15 cellular contexts compared by ENCODE assay signal in genomic region chr17:82600731-82601446, GRCh38. TPM values are rescaled to one million over a fixed set of nuclear protein-coding genes. Genes with fewer than 3 reads are reported as not detected.
DNase-seq lines count a peak whose midpoint lies in the region; ATAC-seq, FAIRE-seq and TF ChIP-seq lines count a peak whose summit lies in the region.
"Had no signal": no experiment of that assay in that cellular context is flagged by ENCODE, and none has a peak within 500 bp of the region (broad histone marks: within the 10 kb centered on the region; RNA-seq: fewer than 3 reads in every experiment).

No MANE protein-coding gene starts in this region.

- no peak for DNase-seq in astrocyte (ENCODE audit: low read depth)
- peak in 1 of 5 donors; percentile 39 for DNase-seq in heart left ventricle
- peak; percentile 55 for DNase-seq in myocyte (ENCODE audit: low read depth)
- no peak for DNase-seq in stimulated activated CD4-positive, alpha-beta T cell treated with anti-CD3 and anti-CD28 coated beads, Interleukin-4, amount 100 ng/mL, for 24 hours
- no peak for DNase-seq in stimulated activated CD4-positive, alpha-beta T cell treated with anti-CD3 and anti-CD28 coated beads, Interleukin-15, amount 100 ng/mL, for 24 hours
- no peak for DNase-seq in Karpas-422
- DNase-seq: CD8-positive, alpha-beta T cell; DMS 273 treated with DMSO at 0.1 percent for 48 hours; NCI-H1417; NCI-H1930; NCI-H2171 had no signal

- peaks cover 95% of the 10 kb centered on the region for H3K36me3 ChIP-seq in BLaER1
- peaks cover 17% of the 10 kb centered on the region for H3K36me3 ChIP-seq in astrocyte (ENCODE audit: insufficient read depth, low read length)
- H3K36me3 ChIP-seq in heart left ventricle, result peaks cover 0 to 89% (median 60%) of the 10 kb centered on the region in 9 donors
- peaks cover 17% of the 10 kb centered on the region; the same call in 1 of the 2 replicates for H3K36me3 ChIP-seq in Karpas-422 (ENCODE audit: insufficient read depth, low read length)

- TF ChIP-seq POLR2A in heart left ventricle (IDR thresholded peaks at IDR 0.05), result no peak

- H3K27me3 ChIP-seq in BLaER1, result no peaks in the 10 kb centered on the region
- H3K27me3 ChIP-seq in astrocyte (ENCODE audit: insufficient read depth, low read length), result no peaks in the 10 kb centered on the region
- no peaks in the 10 kb centered on the region for H3K27me3 ChIP-seq in heart left ventricle
- no peaks in the 10 kb centered on the region for H3K27me3 ChIP-seq in Karpas-422 (ENCODE audit: low read length)

- ATAC-seq in heart left ventricle (peak in 3 of 4 donors; percentile 53 to 61 (median 54)), HG03565 (IDR thresholded peaks at IDR 0.05; ENCODE audit: unreplicated experiment) (no peak)
- ATAC-seq: CD8-positive, alpha-beta T cell had no signal

- peaks cover 22% of the 10 kb centered on the region for H3K4me1 Mint-ChIP-seq in astrocyte (ENCODE audit: low read depth, unreplicated experiment)

- H3K4me3 ChIP-seq in BLaER1 (no peak overlapping the region), astrocyte (ENCODE audit: insufficient read depth, low read depth, low read length) (no peak overlapping the region), heart left ventricle (no peak overlapping the region), Karpas-422 (ENCODE audit: low read length) (no peak overlapping the region)

- H2AFZ ChIP-seq in astrocyte (ENCODE audit: low read depth, low read length) (no peak overlapping the region), Karpas-422 (ENCODE audit: low read length) (no peak overlapping the region)

- H3K79me2 ChIP-seq in astrocyte (ENCODE audit: insufficient read depth, low read length) (peaks cover 33% of the 10 kb centered on the region), Karpas-422 (ENCODE audit: low read length) (0 out of 2 replicates have a peak, but pooled peaks cover 3% of the 10 kb centered on the region)

- H3K9ac ChIP-seq in BLaER1 (no peak overlapping the region), astrocyte (ENCODE audit: low read length) (no peak overlapping the region), Karpas-422 (ENCODE audit: low read length) (no peak overlapping the region)

- peaks cover 39% of the 10 kb centered on the region for H3K36me3 Mint-ChIP-seq in astrocyte (ENCODE audit: low read depth, unreplicated experiment)

- H3K4me2 ChIP-seq in BLaER1, result peak overlapping the region; percentile 72; the same call in 1 of the 2 replicates
- no peak overlapping the region for H3K4me2 ChIP-seq in astrocyte (ENCODE audit: low read length)
- H3K4me2 ChIP-seq in Karpas-422 (ENCODE audit: low read depth, low read length, poor library complexity, severe bottlenecking), result no peak overlapping the region

- intact Hi-C loops in heart left ventricle (cut with DNase I), result no loop called here

- H3K9me3 ChIP-seq in BLaER1, result no peaks in the 10 kb centered on the region
- no peaks in the 10 kb centered on the region for H3K9me3 ChIP-seq in astrocyte (ENCODE audit: insufficient read depth, low read depth, low read length)
- H3K9me3 ChIP-seq in heart left ventricle, result no peaks in the 10 kb centered on the region
- H3K9me3 ChIP-seq in Karpas-422 (ENCODE audit: low read length), result no peaks in the 10 kb centered on the region

- H3K27me3 Mint-ChIP-seq in astrocyte (ENCODE audit: low read depth, unreplicated experiment), result no peaks in the 10 kb centered on the region
- H3K27me3 Mint-ChIP-seq: B cell had no signal

- WGBS in heart left ventricle, 4 donors, result 88 to 91% (median 89%) methylated on average over 36 to 37 of the region's 37 CpGs

- no peaks in the 10 kb centered on the region for H3K9me3 Mint-ChIP-seq in astrocyte (ENCODE audit: unreplicated experiment)
- H3K9me3 Mint-ChIP-seq: CD8-positive, alpha-beta T cell had no signal

- no peak overlapping the region for H3K4me3 Mint-ChIP-seq in astrocyte (ENCODE audit: unreplicated experiment)
- H3K4me3 Mint-ChIP-seq: CD8-positive, alpha-beta T cell had no signal

- H3K27ac Mint-ChIP-seq in astrocyte (ENCODE audit: unreplicated experiment), result peak overlapping the region; percentile 58
- H3K27ac Mint-ChIP-seq: CD8-positive, alpha-beta T cell had no signal

- H3K27ac ChIP-seq in BLaER1 (no peak overlapping the region), astrocyte (ENCODE audit: low read depth, low read length) (no peak overlapping the region), heart left ventricle (peak overlapping the region in 3 of 12 donors; percentile 20 to 34 (median 24)), Karpas-422 (ENCODE audit: low read length) (no peak overlapping the region)

- no peak for FAIRE-seq in astrocyte (lab: Jason Lieb, UNC)
- FAIRE-seq: RCC 7860 had no signal

- peaks cover 85% of the 10 kb centered on the region for H3K4me1 ChIP-seq in BLaER1
- H3K4me1 ChIP-seq in astrocyte (ENCODE audit: insufficient read depth, low read length), result peaks cover 39% of the 10 kb centered on the region
- H3K4me1 ChIP-seq in heart left ventricle, result peaks cover 3 to 46% (median 25%) of the 10 kb centered on the region in 12 donors
- peaks cover 11% of the 10 kb centered on the region for H3K4me1 ChIP-seq in Karpas-422 (ENCODE audit: low read length)

- H4K20me1 ChIP-seq in BLaER1 (peaks cover 83% of the 10 kb centered on the region), astrocyte (ENCODE audit: insufficient read depth, low read length) (peaks cover 17% of the 10 kb centered on the region), Karpas-422 (ENCODE audit: insufficient read depth, low read depth, low read length) (peaks cover 14% of the 10 kb centered on the region)

- TF ChIP-seq CTCF in astrocyte (IDR thresholded peaks at IDR 0.05; ENCODE audit: insufficient read depth, low read depth, low read length) (no peak), heart left ventricle (IDR thresholded peaks at IDR 0.05) (no peak)

- no peaks in the 10 kb centered on the region for H3K9me2 ChIP-seq in Karpas-422 (replicated peaks; ENCODE audit: insufficient read depth, low read length)

RNA-seq across cellular contexts. Expression of gene WDR45B, which starts 47.4 kb away (rescaled TPM):
- total RNA-seq in astrocyte (74.3 and 75.4 TPM in 2 replicates), heart left ventricle (10 to 100 TPM; 33.9 to 48.2 (median 40.1) TPM), myocyte (88.2 and 97.7 TPM in 2 replicates)
- 10 to 100 TPM; 23.5 to 60.7 TPM for polyA plus RNA-seq in heart left ventricle
- 89.2 TPM for polyA plus RNA-seq in myocyte (2012)
- total RNA-seq in Karpas-422 (2014; rRNA removed; shearing (Covaris generic); ENCODE audit: low replicate concordance), result 55.8 and 58.9 TPM in 2 replicates
